ENCODE assay signal across 1 cellular context in genomic region chr1:225483818-225484656, GRCh38.
A peak's percentile ranks its signal among the peaks of the same experiment; 100 is the strongest.
TF ChIP-seq lines count a peak whose summit lies in the region.

No MANE protein-coding gene starts in this region.

TF ChIP-seq in H1, 55 proteins besides CTCF, POLR2A, EP300 and RAD21:
- no peak for TF ChIP-seq USF2 (IDR thresholded peaks at IDR 0.05; ENCODE audit: low read length)
- TF ChIP-seq SRF (IDR thresholded peaks at IDR 0.05; ENCODE audit: low read depth, low read length) = peak; percentile 73
